In the genomic region with DNA sequence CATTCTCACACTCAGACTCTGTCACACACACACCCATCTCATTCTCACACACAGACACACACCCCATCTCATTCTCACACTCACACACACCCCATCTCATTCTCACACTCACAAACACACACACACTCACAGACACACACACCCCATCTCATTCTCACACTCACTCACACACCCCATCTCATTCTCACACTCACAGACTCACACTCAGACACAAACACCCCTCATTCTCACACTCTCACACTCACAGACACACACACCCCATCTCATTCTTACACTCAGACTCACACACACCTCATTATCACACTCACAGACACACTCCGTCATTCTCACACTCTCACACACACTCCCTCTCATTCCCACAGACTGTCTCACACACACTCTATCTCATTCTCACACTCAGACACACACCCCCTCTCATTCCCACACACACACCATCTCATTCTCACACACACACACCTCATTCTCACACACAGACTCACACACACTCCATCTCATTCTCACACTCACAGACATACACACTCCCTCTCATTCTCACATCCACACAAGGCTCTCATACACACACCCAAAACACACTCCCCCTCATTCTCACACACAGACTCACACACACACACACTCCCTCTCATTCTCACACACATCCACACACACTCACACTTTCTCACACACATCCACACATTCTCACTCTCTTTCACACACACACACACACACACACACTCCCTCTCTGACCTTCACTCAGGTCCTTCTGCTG, we compare ENCODE assay signal across 17 cellular contexts. TPM values are rescaled to one million over a fixed set of nuclear protein-coding genes. Genes with fewer than 3 reads are reported as not detected.
DNase-seq lines count a peak whose midpoint lies in the region; ATAC-seq, FAIRE-seq and TF ChIP-seq lines count a peak whose summit lies in the region.
"Had no signal": no experiment of that assay in that cellular context is flagged by ENCODE, and none has a peak within 500 bp of the region (broad histone marks: within the 10 kb centered on the region; RNA-seq: fewer than 3 reads in every experiment).

No MANE protein-coding gene starts in this region.

- H3K4me3 ChIP-seq in BLaER1 (no peak overlapping the region), NT2/D1 (ENCODE audit: insufficient read length, low read depth) (no peak overlapping the region), endothelial cell of umbilical vein (replicated peaks in 1 of 3; ENCODE audit: insufficient read depth in 1 of 3, low read depth in 1 of 3, low read length in 3 of 3) (no peak overlapping the region), neural cell (ENCODE audit: low read length) (peak overlapping the region; percentile 82), left lung (no peak overlapping the region), MG63 (no peak overlapping the region)
- H3K4me3 ChIP-seq: GM12878 had no signal

- no peak overlapping the region for H3K9ac ChIP-seq in BLaER1
- H3K9ac ChIP-seq in NT2/D1 (ENCODE audit: insufficient read length, low read depth), result peak overlapping the region; percentile 44
- no peak overlapping the region for H3K9ac ChIP-seq in endothelial cell of umbilical vein (replicated peaks; ENCODE audit: extremely low read depth, insufficient read depth, low read length)
- peak overlapping the region; percentile 95 for H3K9ac ChIP-seq in neural cell (ENCODE audit: low read length)

- no peak for TF ChIP-seq EP300 in neural cell (conservative IDR thresholded peaks at IDR 0.05; ENCODE audit: poor library complexity, severe bottlenecking)

- no peaks in the 10 kb centered on the region for H3K36me3 ChIP-seq in BLaER1
- no peaks in the 10 kb centered on the region for H3K36me3 ChIP-seq in NT2/D1 (ENCODE audit: insufficient read depth, insufficient read length, low read length)
- no peaks in the 10 kb centered on the region for H3K36me3 ChIP-seq in endothelial cell of umbilical vein (ENCODE audit: control insufficient read depth in 2 of 2, extremely low read depth in 1 of 2, insufficient read depth in 2 of 2, low read length in 2 of 2)
- no peaks in the 10 kb centered on the region for H3K36me3 ChIP-seq in neural cell (ENCODE audit: insufficient read depth, low read length)
- no peaks in the 10 kb centered on the region for H3K36me3 ChIP-seq in left lung
- no peaks in the 10 kb centered on the region for H3K36me3 ChIP-seq in MG63

- TF ChIP-seq CTCF in endothelial cell of umbilical vein (IDR thresholded peaks at IDR 0.05; ENCODE audit: extremely low read depth in 1 of 2, insufficient read depth in 1 of 2, low read depth in 1 of 2, low read length in 2 of 2), result no peak
- TF ChIP-seq CTCF in neural cell (IDR thresholded peaks at IDR 0.05; ENCODE audit: poor library complexity, severe bottlenecking), result no peak
- TF ChIP-seq CTCF in left lung (IDR thresholded peaks at IDR 0.05), result no peak

- TF ChIP-seq POLR2A in endothelial cell of umbilical vein (IDR thresholded peaks at IDR 0.05; ENCODE audit: low read depth, low read length), result no peak

- no peaks in the 10 kb centered on the region for H3K9me1 ChIP-seq in endothelial cell of umbilical vein (replicated peaks; ENCODE audit: control insufficient read depth, extremely low read depth, insufficient read depth, low read length)

- H3K9me3 ChIP-seq in BLaER1, result no peaks in the 10 kb centered on the region
- H3K9me3 ChIP-seq in NT2/D1 (ENCODE audit: insufficient read depth, low read length), result no peaks in the 10 kb centered on the region
- H3K9me3 ChIP-seq in endothelial cell of umbilical vein (replicated peaks; ENCODE audit: control insufficient read depth, insufficient read depth, low read length), result no peaks in the 10 kb centered on the region
- no peaks in the 10 kb centered on the region for H3K9me3 ChIP-seq in neural cell (ENCODE audit: low read length)
- H3K9me3 ChIP-seq in left lung, result no peaks in the 10 kb centered on the region
- peaks cover 4% of the 10 kb centered on the region; the same call in 1 of the 2 replicates for H3K9me3 ChIP-seq in MG63

- POLR2A ChIA-PET in endothelial cell of umbilical vein (lab: Charles Lee), result interaction anchor here (0.7 kb wide), 1 partner anchor 153 kb away, joined by 3 read pairs; the partner anchor contains the start of gene NEURL4

- CTCF ChIA-PET in endothelial cell of umbilical vein (lab: Charles Lee), result interaction anchor here (1.1 to 4.3 kb wide), 16 partner anchors 9 to 510 kb away, joined by 3 to 91 read pairs (median 10); partner anchors contain the start of gene SLC16A11

- ATAC-seq in left lung (no peak), GM21367 (IDR thresholded peaks at IDR 0.05; ENCODE audit: unreplicated experiment) (no peak)

- no peaks in the 10 kb centered on the region for H3K9me2 ChIP-seq in neural cell (ENCODE audit: insufficient read depth, low read length)

- DNase-seq in NT2/D1 (ENCODE audit: low read depth, low spot score) (no peak), endothelial cell of umbilical vein (ENCODE audit: low read depth, low spot score) (no peak), left lung (no peak), AG20443 (ENCODE audit: low spot score) (no peak), MG63 (no peak)
- DNase-seq: Calu3; CD4-positive, CD25-positive, alpha-beta regulatory T cell; Kasumi-1; NCI-H1930; NCI-H2171 treated with DMSO at 0.1 percent for 48 hours; NCI-H82; SHP77 treated with DMSO at 0.1 percent for 48 hours had no signal

- H3K27me3 ChIP-seq in BLaER1 (no peaks in the 10 kb centered on the region), NT2/D1 (ENCODE audit: insufficient read depth, insufficient read length) (peaks cover 12% of the 10 kb centered on the region), endothelial cell of umbilical vein (ENCODE audit: control insufficient read depth in 2 of 2, insufficient read depth in 2 of 2, low read length in 2 of 2) (no peaks in the 10 kb centered on the region), neural cell (ENCODE audit: insufficient read depth, low read depth, low read length) (no peaks in the 10 kb centered on the region), left lung (peaks cover 0 to 43% of the 10 kb centered on the region in 2 donors), MG63 (no peaks in the 10 kb centered on the region)

- FAIRE-seq in endothelial cell of umbilical vein (lab: Jason Lieb, UNC), result peak; percentile 59
- FAIRE-seq: GM12878, RCC 7860 had no signal

- H2AFZ ChIP-seq in endothelial cell of umbilical vein (ENCODE audit: low read depth, low read length), result no peak overlapping the region
- peak overlapping the region; percentile 30 for H2AFZ ChIP-seq in neural cell (ENCODE audit: low read depth, low read length)

- no peaks in the 10 kb centered on the region for H3K79me2 ChIP-seq in endothelial cell of umbilical vein (ENCODE audit: control insufficient read depth, insufficient read depth, low read length)
- peaks cover 5% of the 10 kb centered on the region for H3K79me2 ChIP-seq in neural cell (replicated peaks; ENCODE audit: insufficient read depth, low read length)

- dilution Hi-C loops in endothelial cell of umbilical vein (cut with MboI; ENCODE audit: extremely low pct_ligation_motif_present, low sequenced_read_pairs), result no loop called here

- H4K20me1 ChIP-seq in BLaER1 (no peaks in the 10 kb centered on the region), endothelial cell of umbilical vein (replicated peaks; ENCODE audit: control insufficient read depth, extremely low read depth, insufficient read depth, low read length) (no peaks in the 10 kb centered on the region), neural cell (ENCODE audit: insufficient read depth) (no peaks in the 10 kb centered on the region)

- BruUV-seq in endothelial cell of umbilical vein (replicated peaks; lab: Mats Ljungman, UMichigan), result no TSS peak

- no peak for TF ChIP-seq RAD21 in neural cell (conservative IDR thresholded peaks at IDR 0.05)

- no peak overlapping the region for H3K27ac ChIP-seq in BLaER1
- no peak overlapping the region for H3K27ac ChIP-seq in endothelial cell of umbilical vein (ENCODE audit: insufficient read depth, low read depth, low read length)
- H3K27ac ChIP-seq in neural cell (ENCODE audit: low read length), result peak overlapping the region; percentile 93
- H3K27ac ChIP-seq in left lung, result no peak overlapping the region

- intact Hi-C loops in endothelial cell of umbilical vein (cut with micrococcal nuclease), result loop anchor here (2.0 kb wide), 1 partner anchor 263 kb away; no protein-coding TSS in a partner anchor
- intact Hi-C loops in left lung (cut with DNase I), result no loop called here

- H3K4me1 ChIP-seq in BLaER1 (peaks cover 34% of the 10 kb centered on the region), NT2/D1 (ENCODE audit: insufficient read depth, insufficient read length) (peaks cover 13% of the 10 kb centered on the region), endothelial cell of umbilical vein (ENCODE audit: control insufficient read depth, extremely low read depth, insufficient read depth, low read length) (peaks cover 17% of the 10 kb centered on the region), left lung (peaks cover 9 to 26% of the 10 kb centered on the region in 2 donors)

- no peaks in the 10 kb centered on the region for H3F3A ChIP-seq in neural cell (ENCODE audit: insufficient read depth, low read length, poor library complexity, severe bottlenecking)

- H3K4me2 ChIP-seq in BLaER1 (peak overlapping the region; percentile 100; the same call in 1 of the 2 replicates), endothelial cell of umbilical vein (ENCODE audit: insufficient read depth, low read length) (no peak overlapping the region), neural cell (ENCODE audit: low read length) (peak overlapping the region; percentile 91)

RNA-seq across cellular contexts. Expression of gene ASGR1, which starts 2.9 kb away (rescaled TPM):
- total RNA-seq in endothelial cell of umbilical vein (10.2 and 14.0 TPM in 2 replicates), left lung (1 to 10 TPM; 2.4 to 7.7 TPM)
- polyA plus RNA-seq in endothelial cell of umbilical vein (12.5 and 13.7 TPM in 2 replicates), neural cell (75.6 and 80.2 TPM in 2 replicates)
- 6.0 and 9.9 TPM in 2 replicates for polyA plus RNA-seq in endothelial cell of umbilical vein (2011; cell fraction: cytosol; rRNA removed)
- 18.4 and 19.4 TPM in 2 replicates for polyA plus RNA-seq in endothelial cell of umbilical vein (2011; cell fraction: nucleus; rRNA removed)
- polyA plus RNA-seq in endothelial cell of umbilical vein (2012), result 6.9 and 12.8 TPM in 2 replicates
- polyA minus RNA-seq in endothelial cell of umbilical vein (3.4 and 4.3 TPM in 2 replicates), neural cell (24.5 and 34.3 TPM in 2 replicates)
- polyA minus RNA-seq in endothelial cell of umbilical vein (2011; cell fraction: cytosol; rRNA and poly(A)+ RNA removed), result not detected
- 2.1 and 5.3 TPM in 2 replicates for polyA minus RNA-seq in endothelial cell of umbilical vein (2011; cell fraction: nucleus; rRNA and poly(A)+ RNA removed)
- total RNA-seq in MG63 (2014; rRNA removed; shearing (Covaris generic); ENCODE audit: low replicate concordance), result 0.13 TPM in 1 of 2 replicates, not detected in the other
- total RNA-seq: CD4-positive, CD25-positive, alpha-beta regulatory T cell had no signal

RNA-seq across cellular contexts. Expression of gene DLG4, which starts 43.4 kb away (rescaled TPM):
- total RNA-seq in endothelial cell of umbilical vein (26.6 and 34.6 TPM in 2 replicates), left lung (10 to 100 TPM; 25.9 to 33.8 TPM)
- polyA plus RNA-seq in endothelial cell of umbilical vein (14.0 and 14.9 TPM in 2 replicates), neural cell (126 and 145 TPM in 2 replicates)
- polyA plus RNA-seq in endothelial cell of umbilical vein (2011; cell fraction: cytosol; rRNA removed), result 17.2 and 19.0 TPM in 2 replicates
- polyA plus RNA-seq in endothelial cell of umbilical vein (2011; cell fraction: nucleus; rRNA removed), result 71.6 and 81.6 TPM in 2 replicates
- 18.9 and 29.0 TPM in 2 replicates for polyA plus RNA-seq in endothelial cell of umbilical vein (2012)
- polyA minus RNA-seq in endothelial cell of umbilical vein (15.8 and 16.4 TPM in 2 replicates), neural cell (124 and 136 TPM in 2 replicates)
- polyA minus RNA-seq in endothelial cell of umbilical vein (2011; cell fraction: cytosol; rRNA and poly(A)+ RNA removed), result 1.4 TPM
- 20.5 and 23.2 TPM in 2 replicates for polyA minus RNA-seq in endothelial cell of umbilical vein (2011; cell fraction: nucleus; rRNA and poly(A)+ RNA removed)
- 7.5 and 15.3 TPM in 2 replicates for total RNA-seq in MG63 (2014; rRNA removed; shearing (Covaris generic); ENCODE audit: low replicate concordance)

RNA-seq across cellular contexts. Expression of gene ACADVL, which starts 43.5 kb away (rescaled TPM):
- total RNA-seq in endothelial cell of umbilical vein, result 300 and 308 TPM in 2 replicates
- 376 and 423 TPM in 2 replicates for polyA plus RNA-seq in endothelial cell of umbilical vein
- 129 and 183 TPM in 2 replicates for polyA plus RNA-seq in endothelial cell of umbilical vein (2011; cell fraction: cytosol; rRNA removed)
- 3,752 and 4,902 TPM in 2 replicates for polyA plus RNA-seq in endothelial cell of umbilical vein (2011; cell fraction: nucleus; rRNA removed)
- 393 and 504 TPM in 2 replicates for polyA plus RNA-seq in endothelial cell of umbilical vein (2012)
- 202 and 203 TPM in 2 replicates for polyA minus RNA-seq in endothelial cell of umbilical vein
- 186 TPM for polyA minus RNA-seq in endothelial cell of umbilical vein (2011; cell fraction: cytosol; rRNA and poly(A)+ RNA removed)
- 279 and 285 TPM in 2 replicates for polyA minus RNA-seq in endothelial cell of umbilical vein (2011; cell fraction: nucleus; rRNA and poly(A)+ RNA removed)
- 397 and 483 TPM in 2 replicates for polyA plus RNA-seq in neural cell
- polyA minus RNA-seq in neural cell, result 81.0 and 90.6 TPM in 2 replicates
- 100 to 1,000 TPM; 610 to 654 TPM for total RNA-seq in left lung
- 240 and 427 TPM in 2 replicates for total RNA-seq in MG63 (2014; rRNA removed; shearing (Covaris generic); ENCODE audit: low replicate concordance)

RNA-seq across cellular contexts. Expression of gene DVL2, which starts 58.0 kb away (rescaled TPM):
- total RNA-seq in endothelial cell of umbilical vein (52.1 and 55.9 TPM in 2 replicates), left lung (10 to 100 TPM; 36.9 to 46.3 TPM)
- polyA plus RNA-seq in endothelial cell of umbilical vein (15.8 and 17.2 TPM in 2 replicates), neural cell (41.1 and 59.2 TPM in 2 replicates)
- 6.8 and 7.7 TPM in 2 replicates for polyA plus RNA-seq in endothelial cell of umbilical vein (2011; cell fraction: cytosol; rRNA removed)
- polyA plus RNA-seq in endothelial cell of umbilical vein (2011; cell fraction: nucleus; rRNA removed), result 25.0 and 28.6 TPM in 2 replicates
- 20.7 and 33.1 TPM in 2 replicates for polyA plus RNA-seq in endothelial cell of umbilical vein (2012)
- polyA minus RNA-seq in endothelial cell of umbilical vein (41.1 and 45.0 TPM in 2 replicates), neural cell (84.3 and 92.8 TPM in 2 replicates)
- polyA minus RNA-seq in endothelial cell of umbilical vein (2011; cell fraction: cytosol; rRNA and poly(A)+ RNA removed), result 12.0 TPM
- 30.8 and 37.6 TPM in 2 replicates for polyA minus RNA-seq in endothelial cell of umbilical vein (2011; cell fraction: nucleus; rRNA and poly(A)+ RNA removed)
- total RNA-seq in MG63 (2014; rRNA removed; shearing (Covaris generic); ENCODE audit: low replicate concordance), result 11.5 and 26.2 TPM in 2 replicates

Comparison
In these comparisons a context has a peak if more than half of its experiments do, and no peak if none do; other contexts are left out.
1. H3K9ac ChIP-seq: peak in NT2/D1 (single experiment) and neural cell (single experiment); none in BLaER1 (single experiment) and endothelial cell of umbilical vein (single experiment).